In the genomic region with DNA sequence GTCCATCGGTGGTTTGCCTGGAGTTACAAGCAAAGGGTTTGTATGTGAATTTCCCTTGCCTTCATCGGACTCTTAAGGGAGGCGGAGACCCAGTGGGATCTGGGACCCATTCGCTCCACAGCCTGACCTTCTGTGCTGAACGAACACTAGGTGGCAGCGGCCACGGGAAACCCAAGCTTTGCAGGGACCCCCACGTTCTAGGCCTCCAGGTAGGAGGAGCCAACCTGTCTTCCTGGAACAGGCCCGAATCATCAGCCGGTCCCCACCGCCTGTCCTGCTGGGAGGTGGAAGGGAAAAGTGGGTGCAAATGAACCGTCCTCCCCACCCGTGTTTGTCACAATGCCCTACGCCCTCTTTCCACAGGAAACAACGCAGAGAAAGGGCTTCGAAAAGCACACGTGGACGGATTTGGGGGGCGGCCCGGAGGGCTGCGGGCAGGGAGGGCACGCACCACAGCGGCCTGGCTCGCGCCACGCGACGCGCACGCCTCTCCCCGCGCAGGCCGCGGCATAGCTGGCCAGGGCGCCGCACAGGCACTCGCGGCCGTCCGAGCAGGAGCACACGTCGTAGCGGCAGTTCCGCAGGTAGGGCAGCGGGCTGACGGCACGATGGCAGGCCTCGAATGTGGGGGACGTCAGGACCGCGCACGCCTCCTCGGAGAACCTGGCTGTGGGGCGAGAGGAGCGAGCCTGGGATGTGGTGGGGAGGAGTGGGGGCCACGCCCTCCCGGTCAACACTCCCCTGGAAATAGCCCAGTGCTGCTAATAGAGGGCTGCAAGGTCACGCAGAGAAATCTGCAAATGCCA, we compare ENCODE assay signal across 1 cellular context.
A peak's percentile ranks its signal among the peaks of the same experiment; 100 is the strongest.
TF ChIP-seq lines count a peak whose summit lies in the region.

No MANE protein-coding gene starts in this region.

TF ChIP-seq in K562, 482 proteins besides CTCF, POLR2A, EP300 and RAD21 (continued from another document):
- TF ChIP-seq, protein P1, sequence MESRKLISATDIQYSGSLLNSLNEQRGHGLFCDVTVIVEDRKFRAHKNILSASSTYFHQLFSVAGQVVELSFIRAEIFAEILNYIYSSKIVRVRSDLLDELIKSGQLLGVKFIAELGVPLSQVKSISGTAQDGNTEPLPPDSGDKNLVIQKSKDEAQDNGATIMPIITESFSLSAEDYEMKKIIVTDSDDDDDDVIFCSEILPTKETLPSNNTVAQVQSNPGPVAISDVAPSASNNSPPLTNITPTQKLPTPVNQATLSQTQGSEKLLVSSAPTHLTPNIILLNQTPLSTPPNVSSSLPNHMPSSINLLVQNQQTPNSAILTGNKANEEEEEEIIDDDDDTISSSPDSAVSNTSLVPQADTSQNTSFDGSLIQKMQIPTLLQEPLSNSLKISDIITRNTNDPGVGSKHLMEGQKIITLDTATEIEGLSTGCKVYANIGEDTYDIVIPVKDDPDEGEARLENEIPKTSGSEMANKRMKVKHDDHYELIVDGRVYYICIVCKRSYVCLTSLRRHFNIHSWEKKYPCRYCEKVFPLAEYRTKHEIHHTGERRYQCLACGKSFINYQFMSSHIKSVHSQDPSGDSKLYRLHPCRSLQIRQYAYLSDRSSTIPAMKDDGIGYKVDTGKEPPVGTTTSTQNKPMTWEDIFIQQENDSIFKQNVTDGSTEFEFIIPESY (CRISPR knock-in tag; IDR thresholded peaks at IDR 0.05) = peak; percentile 28; the same call in 1 of the 2 replicates
TF ChIP-seq in K562: peak in this region for 1.
